ENCODE assay signal across 8 cellular contexts in genomic region chr19:16626796-16627193, GRCh38. TPM values are rescaled to one million over a fixed set of nuclear protein-coding genes. Genes with fewer than 3 reads are reported as not detected.
DNase-seq lines count a peak whose midpoint lies in the region; ATAC-seq and TF ChIP-seq lines count a peak whose summit lies in the region.

No MANE protein-coding gene starts in this region.

- TF ChIP-seq CTCF in AG10803 (conservative IDR thresholded peaks at IDR 0.05; ENCODE audit: low read length): no peak
- no peak for TF ChIP-seq CTCF in MM.1S (IDR thresholded peaks at IDR 0.05; ENCODE audit: low read length)
- no peak for TF ChIP-seq CTCF in coronary artery (IDR thresholded peaks at IDR 0.05)

- no peaks in the 10 kb centered on the region for H3K9me2 ChIP-seq in MM.1S (replicated peaks; ENCODE audit: insufficient read depth, low read length)

- peaks cover 36 to 38% of the 10 kb centered on the region in 2 donors for H3K4me1 Mint-ChIP-seq in natural killer cell treated with Interleukin-12 subunit alpha and Interleukin-12 subunit beta and Interleukin-15 and Interleukin-18, amount 100 ng/mL, for 72 hours (ENCODE audit: low read depth in 2 of 2)

- no peaks in the 10 kb centered on the region for H3K36me3 Mint-ChIP-seq in natural killer cell treated with Interleukin-12 subunit alpha and Interleukin-12 subunit beta and Interleukin-15 and Interleukin-18, amount 100 ng/mL, for 72 hours

- H3K27ac Mint-ChIP-seq in natural killer cell treated with Interleukin-12 subunit alpha and Interleukin-12 subunit beta and Interleukin-15 and Interleukin-18, amount 100 ng/mL, for 72 hours: peak overlapping the region; percentile 85 to 92

- no peak overlapping the region for H2AFZ ChIP-seq in MM.1S (ENCODE audit: low read length)

- no peak for DNase-seq in AG10803 (ENCODE audit: low read depth)
- DNase-seq in MM.1S: no peak
- no peak for DNase-seq in coronary artery (ENCODE audit: low spot score)
- DNase-seq in natural killer cell treated with Interleukin-12 subunit alpha and Interleukin-12 subunit beta and Interleukin-15 and Interleukin-18, amount 100 ng/mL, for 72 hours (ENCODE audit: low spot score): no peak
- DNase-seq in head of caudate nucleus: no peak
- no peak for DNase-seq in NCI-H226
- no peak for DNase-seq in NCI-H526 (lab: John Stamatoyannopoulos, UW)
- DNase-seq in GM19240 (ENCODE audit: insufficient read length, low spot score): no peak

- H3K9me3 ChIP-seq in MM.1S (replicated peaks; ENCODE audit: insufficient read depth, low read length): no peaks in the 10 kb centered on the region

- no peak for ATAC-seq in natural killer cell treated with Interleukin-12 subunit alpha and Interleukin-12 subunit beta and Interleukin-15 and Interleukin-18, amount 100 ng/mL, for 72 hours

- peak overlapping the region; percentile 43; the same call in 1 of the 2 replicates for H3K27ac ChIP-seq in MM.1S (ENCODE audit: low read length)
- peak overlapping the region in 1 of 2 donors; percentile 93 for H3K27ac ChIP-seq in coronary artery

- H4K20me1 ChIP-seq in MM.1S (ENCODE audit: insufficient read depth, low read length): peaks cover 39% of the 10 kb centered on the region

- no peaks in the 10 kb centered on the region for H3K9me3 Mint-ChIP-seq in natural killer cell treated with Interleukin-12 subunit alpha and Interleukin-12 subunit beta and Interleukin-15 and Interleukin-18, amount 100 ng/mL, for 72 hours

- H3K9ac ChIP-seq in MM.1S (ENCODE audit: low read length): peak overlapping the region; percentile 90

- H3K4me2 ChIP-seq in MM.1S (ENCODE audit: low read depth, low read length): peak overlapping the region; percentile 91

- peaks cover 73% of the 10 kb centered on the region for H3K79me2 ChIP-seq in MM.1S (ENCODE audit: low read length)

- no peaks in the 10 kb centered on the region for H3K27me3 Mint-ChIP-seq in natural killer cell treated with Interleukin-12 subunit alpha and Interleukin-12 subunit beta and Interleukin-15 and Interleukin-18, amount 100 ng/mL, for 72 hours

- H3K27me3 ChIP-seq in MM.1S (replicated peaks; ENCODE audit: insufficient read depth, low read length): no peaks in the 10 kb centered on the region

- H3K4me3 Mint-ChIP-seq in natural killer cell treated with Interleukin-12 subunit alpha and Interleukin-12 subunit beta and Interleukin-15 and Interleukin-18, amount 100 ng/mL, for 72 hours: peak overlapping the region; percentile 92

- H3K4me1 ChIP-seq in MM.1S (ENCODE audit: low read length): peaks cover 42% of the 10 kb centered on the region

- intact Hi-C loops in head of caudate nucleus (cut with DNase I): no loop called here

- H3K4me3 ChIP-seq in AG10803 (ENCODE audit: low read length) (peak overlapping the region; percentile 97), MM.1S (ENCODE audit: low read length) (peak overlapping the region; percentile 97), coronary artery (peak overlapping the region; percentile 96)

- peaks cover 33% of the 10 kb centered on the region for H3F3A ChIP-seq in MM.1S (ENCODE audit: insufficient read depth, low read length)

- H3K36me3 ChIP-seq in MM.1S (replicated peaks; ENCODE audit: insufficient read depth, low read length): no peaks in the 10 kb centered on the region; the same call in 1 of the 2 replicates

RNA-seq across cellular contexts. Expression of gene MED26, which starts 1.2 kb away (rescaled TPM):
- total RNA-seq in natural killer cell treated with Interleukin-12 subunit alpha and Interleukin-12 subunit beta and Interleukin-15 and Interleukin-18, amount 100 ng/mL, for 72 hours: 10 to 100 TPM; 15.5 to 28.1 TPM

RNA-seq across cellular contexts. Expression of gene SMIM7, which starts 33.1 kb away (rescaled TPM):
- total RNA-seq in natural killer cell treated with Interleukin-12 subunit alpha and Interleukin-12 subunit beta and Interleukin-15 and Interleukin-18, amount 100 ng/mL, for 72 hours: 10 to 100 TPM; 53.8 to 75.5 TPM

RNA-seq across cellular contexts. Expression of gene TMEM38A, which starts 34.1 kb away (rescaled TPM):
- total RNA-seq in natural killer cell treated with Interleukin-12 subunit alpha and Interleukin-12 subunit beta and Interleukin-15 and Interleukin-18, amount 100 ng/mL, for 72 hours: under 1 TPM in 1 of 2 donors, not detected in 1; 0.31 TPM

RNA-seq across cellular contexts. Expression of gene SLC35E1, which starts 54.6 kb away (rescaled TPM):
- total RNA-seq in natural killer cell treated with Interleukin-12 subunit alpha and Interleukin-12 subunit beta and Interleukin-15 and Interleukin-18, amount 100 ng/mL, for 72 hours: 10 to 100 TPM; 52.2 to 71.5 TPM
